In the genomic region with DNA sequence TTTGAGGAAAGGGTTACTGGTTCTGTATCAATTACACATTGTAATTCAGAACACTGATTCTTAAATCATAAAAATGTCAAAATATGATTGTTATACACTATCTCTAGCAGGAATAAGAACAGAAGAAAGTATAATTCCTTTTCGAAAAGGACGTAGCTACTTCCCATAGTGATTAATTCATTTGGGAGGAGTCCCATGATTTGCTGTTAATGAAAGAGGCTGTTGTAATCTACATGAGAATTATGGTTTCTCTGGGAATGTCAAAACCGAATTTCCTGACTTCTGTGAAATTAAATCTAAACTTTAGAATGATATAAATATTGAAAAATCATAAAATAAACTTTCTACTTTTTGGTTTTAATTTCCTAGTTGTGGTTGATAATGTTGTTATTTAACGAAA, we compare ENCODE assay signal across 2 cellular contexts.
TF ChIP-seq lines count a peak whose summit lies in the region.

No MANE protein-coding gene starts in this region.

TF ChIP-seq in GM23338, 12 proteins besides CTCF, POLR2A, EP300 and RAD21 (continued from another document):
- TF ChIP-seq, protein P1, sequence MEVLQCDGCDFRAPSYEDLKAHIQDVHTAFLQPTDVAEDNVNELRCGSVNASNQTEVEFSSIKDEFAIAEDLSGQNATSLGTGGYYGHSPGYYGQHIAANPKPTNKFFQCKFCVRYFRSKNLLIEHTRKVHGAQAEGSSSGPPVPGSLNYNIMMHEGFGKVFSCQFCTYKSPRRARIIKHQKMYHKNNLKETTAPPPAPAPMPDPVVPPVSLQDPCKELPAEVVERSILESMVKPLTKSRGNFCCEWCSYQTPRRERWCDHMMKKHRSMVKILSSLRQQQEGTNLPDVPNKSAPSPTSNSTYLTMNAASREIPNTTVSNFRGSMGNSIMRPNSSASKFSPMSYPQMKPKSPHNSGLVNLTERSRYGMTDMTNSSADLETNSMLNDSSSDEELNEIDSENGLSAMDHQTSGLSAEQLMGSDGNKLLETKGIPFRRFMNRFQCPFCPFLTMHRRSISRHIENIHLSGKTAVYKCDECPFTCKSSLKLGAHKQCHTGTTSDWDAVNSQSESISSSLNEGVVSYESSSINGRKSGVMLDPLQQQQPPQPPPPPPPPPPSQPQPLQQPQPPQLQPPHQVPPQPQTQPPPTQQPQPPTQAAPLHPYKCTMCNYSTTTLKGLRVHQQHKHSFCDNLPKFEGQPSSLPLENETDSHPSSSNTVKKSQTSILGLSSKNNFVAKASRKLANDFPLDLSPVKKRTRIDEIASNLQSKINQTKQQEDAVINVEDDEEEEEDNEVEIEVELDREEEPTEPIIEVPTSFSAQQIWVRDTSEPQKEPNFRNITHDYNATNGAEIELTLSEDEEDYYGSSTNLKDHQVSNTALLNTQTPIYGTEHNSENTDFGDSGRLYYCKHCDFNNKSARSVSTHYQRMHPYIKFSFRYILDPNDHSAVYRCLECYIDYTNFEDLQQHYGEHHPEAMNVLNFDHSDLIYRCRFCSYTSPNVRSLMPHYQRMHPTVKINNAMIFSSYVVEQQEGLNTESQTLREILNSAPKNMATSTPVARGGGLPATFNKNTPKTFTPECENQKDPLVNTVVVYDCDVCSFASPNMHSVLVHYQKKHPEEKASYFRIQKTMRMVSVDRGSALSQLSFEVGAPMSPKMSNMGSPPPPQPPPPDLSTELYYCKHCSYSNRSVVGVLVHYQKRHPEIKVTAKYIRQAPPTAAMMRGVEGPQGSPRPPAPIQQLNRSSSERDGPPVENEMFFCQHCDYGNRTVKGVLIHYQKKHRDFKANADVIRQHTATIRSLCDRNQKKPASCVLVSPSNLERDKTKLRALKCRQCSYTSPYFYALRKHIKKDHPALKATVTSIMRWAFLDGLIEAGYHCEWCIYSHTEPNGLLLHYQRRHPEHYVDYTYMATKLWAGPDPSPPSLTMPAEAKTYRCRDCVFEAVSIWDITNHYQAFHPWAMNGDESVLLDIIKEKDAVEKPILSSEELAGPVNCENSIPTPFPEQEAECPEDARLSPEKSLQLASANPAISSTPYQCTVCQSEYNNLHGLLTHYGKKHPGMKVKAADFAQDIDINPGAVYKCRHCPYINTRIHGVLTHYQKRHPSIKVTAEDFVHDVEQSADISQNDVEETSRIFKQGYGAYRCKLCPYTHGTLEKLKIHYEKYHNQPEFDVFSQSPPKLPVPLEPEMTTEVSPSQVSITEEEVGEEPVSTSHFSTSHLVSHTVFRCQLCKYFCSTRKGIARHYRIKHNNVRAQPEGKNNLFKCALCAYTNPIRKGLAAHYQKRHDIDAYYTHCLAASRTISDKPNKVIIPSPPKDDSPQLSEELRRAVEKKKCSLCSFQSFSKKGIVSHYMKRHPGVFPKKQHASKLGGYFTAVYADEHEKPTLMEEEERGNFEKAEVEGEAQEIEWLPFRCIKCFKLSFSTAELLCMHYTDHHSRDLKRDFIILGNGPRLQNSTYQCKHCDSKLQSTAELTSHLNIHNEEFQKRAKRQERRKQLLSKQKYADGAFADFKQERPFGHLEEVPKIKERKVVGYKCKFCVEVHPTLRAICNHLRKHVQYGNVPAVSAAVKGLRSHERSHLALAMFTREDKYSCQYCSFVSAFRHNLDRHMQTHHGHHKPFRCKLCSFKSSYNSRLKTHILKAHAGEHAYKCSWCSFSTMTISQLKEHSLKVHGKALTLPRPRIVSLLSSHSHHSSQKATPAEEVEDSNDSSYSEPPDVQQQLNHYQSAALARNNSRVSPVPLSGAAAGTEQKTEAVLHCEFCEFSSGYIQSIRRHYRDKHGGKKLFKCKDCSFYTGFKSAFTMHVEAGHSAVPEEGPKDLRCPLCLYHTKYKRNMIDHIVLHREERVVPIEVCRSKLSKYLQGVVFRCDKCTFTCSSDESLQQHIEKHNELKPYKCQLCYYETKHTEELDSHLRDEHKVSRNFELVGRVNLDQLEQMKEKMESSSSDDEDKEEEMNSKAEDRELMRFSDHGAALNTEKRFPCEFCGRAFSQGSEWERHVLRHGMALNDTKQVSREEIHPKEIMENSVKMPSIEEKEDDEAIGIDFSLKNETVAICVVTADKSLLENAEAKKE (CRISPR knock-in tag; IDR thresholded peaks at IDR 0.05): no peak
- TF ChIP-seq STAT1 (IDR thresholded peaks at IDR 0.05; ENCODE audit: unreplicated experiment) (no peak), NANOG (IDR thresholded peaks at IDR 0.05; ENCODE audit: borderline replicate concordance) (no peak), ZNF114 (CRISPR knock-in tag; IDR thresholded peaks at IDR 0.05) (no peak), POLR2AphosphoS5 (IDR thresholded peaks at IDR 0.05; ENCODE audit: low read depth) (no peak), EZH2phosphoT487 (IDR thresholded peaks at IDR 0.05; ENCODE audit: unreplicated experiment) (no peak), JUNB (IDR thresholded peaks at IDR 0.05; ENCODE audit: unreplicated experiment) (no peak), EZH2 (IDR thresholded peaks at IDR 0.05; ENCODE audit: low read depth, unreplicated experiment) (no peak), ZNF331 (CRISPR knock-in tag; IDR thresholded peaks at IDR 0.05; ENCODE audit: low read depth) (no peak)
- TF ChIP-seq, protein P2, sequence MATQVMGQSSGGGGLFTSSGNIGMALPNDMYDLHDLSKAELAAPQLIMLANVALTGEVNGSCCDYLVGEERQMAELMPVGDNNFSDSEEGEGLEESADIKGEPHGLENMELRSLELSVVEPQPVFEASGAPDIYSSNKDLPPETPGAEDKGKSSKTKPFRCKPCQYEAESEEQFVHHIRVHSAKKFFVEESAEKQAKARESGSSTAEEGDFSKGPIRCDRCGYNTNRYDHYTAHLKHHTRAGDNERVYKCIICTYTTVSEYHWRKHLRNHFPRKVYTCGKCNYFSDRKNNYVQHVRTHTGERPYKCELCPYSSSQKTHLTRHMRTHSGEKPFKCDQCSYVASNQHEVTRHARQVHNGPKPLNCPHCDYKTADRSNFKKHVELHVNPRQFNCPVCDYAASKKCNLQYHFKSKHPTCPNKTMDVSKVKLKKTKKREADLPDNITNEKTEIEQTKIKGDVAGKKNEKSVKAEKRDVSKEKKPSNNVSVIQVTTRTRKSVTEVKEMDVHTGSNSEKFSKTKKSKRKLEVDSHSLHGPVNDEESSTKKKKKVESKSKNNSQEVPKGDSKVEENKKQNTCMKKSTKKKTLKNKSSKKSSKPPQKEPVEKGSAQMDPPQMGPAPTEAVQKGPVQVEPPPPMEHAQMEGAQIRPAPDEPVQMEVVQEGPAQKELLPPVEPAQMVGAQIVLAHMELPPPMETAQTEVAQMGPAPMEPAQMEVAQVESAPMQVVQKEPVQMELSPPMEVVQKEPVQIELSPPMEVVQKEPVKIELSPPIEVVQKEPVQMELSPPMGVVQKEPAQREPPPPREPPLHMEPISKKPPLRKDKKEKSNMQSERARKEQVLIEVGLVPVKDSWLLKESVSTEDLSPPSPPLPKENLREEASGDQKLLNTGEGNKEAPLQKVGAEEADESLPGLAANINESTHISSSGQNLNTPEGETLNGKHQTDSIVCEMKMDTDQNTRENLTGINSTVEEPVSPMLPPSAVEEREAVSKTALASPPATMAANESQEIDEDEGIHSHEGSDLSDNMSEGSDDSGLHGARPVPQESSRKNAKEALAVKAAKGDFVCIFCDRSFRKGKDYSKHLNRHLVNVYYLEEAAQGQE (IDR thresholded peaks at IDR 0.05; ENCODE audit: unreplicated experiment): no peak

TF ChIP-seq in WTC11, 78 proteins besides CTCF, POLR2A, EP300 and RAD21 (continued from another document):
- TF ChIP-seq, protein P3, sequence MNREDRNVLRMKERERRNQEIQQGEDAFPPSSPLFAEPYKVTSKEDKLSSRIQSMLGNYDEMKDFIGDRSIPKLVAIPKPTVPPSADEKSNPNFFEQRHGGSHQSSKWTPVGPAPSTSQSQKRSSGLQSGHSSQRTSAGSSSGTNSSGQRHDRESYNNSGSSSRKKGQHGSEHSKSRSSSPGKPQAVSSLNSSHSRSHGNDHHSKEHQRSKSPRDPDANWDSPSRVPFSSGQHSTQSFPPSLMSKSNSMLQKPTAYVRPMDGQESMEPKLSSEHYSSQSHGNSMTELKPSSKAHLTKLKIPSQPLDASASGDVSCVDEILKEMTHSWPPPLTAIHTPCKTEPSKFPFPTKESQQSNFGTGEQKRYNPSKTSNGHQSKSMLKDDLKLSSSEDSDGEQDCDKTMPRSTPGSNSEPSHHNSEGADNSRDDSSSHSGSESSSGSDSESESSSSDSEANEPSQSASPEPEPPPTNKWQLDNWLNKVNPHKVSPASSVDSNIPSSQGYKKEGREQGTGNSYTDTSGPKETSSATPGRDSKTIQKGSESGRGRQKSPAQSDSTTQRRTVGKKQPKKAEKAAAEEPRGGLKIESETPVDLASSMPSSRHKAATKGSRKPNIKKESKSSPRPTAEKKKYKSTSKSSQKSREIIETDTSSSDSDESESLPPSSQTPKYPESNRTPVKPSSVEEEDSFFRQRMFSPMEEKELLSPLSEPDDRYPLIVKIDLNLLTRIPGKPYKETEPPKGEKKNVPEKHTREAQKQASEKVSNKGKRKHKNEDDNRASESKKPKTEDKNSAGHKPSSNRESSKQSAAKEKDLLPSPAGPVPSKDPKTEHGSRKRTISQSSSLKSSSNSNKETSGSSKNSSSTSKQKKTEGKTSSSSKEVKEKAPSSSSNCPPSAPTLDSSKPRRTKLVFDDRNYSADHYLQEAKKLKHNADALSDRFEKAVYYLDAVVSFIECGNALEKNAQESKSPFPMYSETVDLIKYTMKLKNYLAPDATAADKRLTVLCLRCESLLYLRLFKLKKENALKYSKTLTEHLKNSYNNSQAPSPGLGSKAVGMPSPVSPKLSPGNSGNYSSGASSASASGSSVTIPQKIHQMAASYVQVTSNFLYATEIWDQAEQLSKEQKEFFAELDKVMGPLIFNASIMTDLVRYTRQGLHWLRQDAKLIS (CRISPR knock-in tag; IDR thresholded peaks at IDR 0.05; ENCODE audit: borderline replicate concordance): no peak
- TF ChIP-seq JUN (CRISPR knock-in tag; IDR thresholded peaks at IDR 0.05) (no peak), CBFB (CRISPR knock-in tag; IDR thresholded peaks at IDR 0.05; ENCODE audit: low read depth) (no peak)
TF ChIP-seq in WTC11: peak in this region for 0.
